ENCODE assay signal across 10 cellular contexts in genomic region chr21:38810034-38810825, GRCh38. TPM values are rescaled to one million over a fixed set of nuclear protein-coding genes. Genes with fewer than 3 reads are reported as not detected.
A peak's percentile ranks its signal among the peaks of the same experiment; 100 is the strongest.
DNase-seq lines count a peak whose midpoint lies in the region; ATAC-seq, FAIRE-seq and TF ChIP-seq lines count a peak whose summit lies in the region.
"Had no signal": no experiment of that assay in that cellular context is flagged by ENCODE, and none has a peak within 500 bp of the region (broad histone marks: within the 10 kb centered on the region; RNA-seq: fewer than 3 reads in every experiment).

No MANE protein-coding gene starts in this region.

- H3K27ac ChIP-seq in lower lobe of right lung (peak overlapping the region; percentile 98), tibial artery (peak overlapping the region; percentile 40 to 83)
- H3K27ac ChIP-seq: KMS-11 had no signal

- H3K9me3 ChIP-seq in lower lobe of right lung (no peaks in the 10 kb centered on the region), tibial artery (no peaks in the 10 kb centered on the region)

- no peak for DNase-seq in activated CD8-positive, alpha-beta T cell treated with anti-CD3 and anti-CD28 coated beads for 36 hours
- DNase-seq in activated CD8-positive, alpha-beta T cell treated with anti-CD3 and anti-CD28 coated beads, Interleukin-2, amount 10 ng/mL, durations not matched to agents 7 days and 5 days, result no peak
- DNase-seq in bronchial epithelial cell (ENCODE audit: low read depth) (no peak), lower lobe of right lung (no peak), tibial artery (no peak), HuH-7 (ENCODE audit: low spot score) (no peak), ureter (ENCODE audit: low spot score) (no peak)
- DNase-seq: activated CD4-positive, alpha-beta memory T cell treated with anti-CD3 and anti-CD28 coated beads, Interleukin-2, amount 10 ng/mL, durations not matched to agents 7 days and 5 days had no signal

- peaks cover 33% of the 10 kb centered on the region for H3K36me3 ChIP-seq in bronchial epithelial cell (ENCODE audit: control insufficient read depth, insufficient read depth, low read length)
- H3K36me3 ChIP-seq in lower lobe of right lung, result peaks cover 71% of the 10 kb centered on the region
- H3K36me3 ChIP-seq in tibial artery, result peaks cover 32 to 51% (median 47%) of the 10 kb centered on the region in 3 donors

- no peak for TF ChIP-seq CTCF in activated CD8-positive, alpha-beta T cell treated with anti-CD3 and anti-CD28 coated beads for 36 hours (IDR thresholded peaks at IDR 0.05)
- TF ChIP-seq CTCF in bronchial epithelial cell (IDR thresholded peaks at IDR 0.05; ENCODE audit: insufficient read depth, low read length, severe bottlenecking) (no peak), lower lobe of right lung (IDR thresholded peaks at IDR 0.05) (no peak), tibial artery (IDR thresholded peaks at IDR 0.05) (no peak)

- POLR2A ChIA-PET in activated CD8-positive, alpha-beta T cell treated with anti-CD3 and anti-CD28 coated beads for 36 hours (lab: Charles Lee), result interaction anchor here (3.9 kb wide), 1 partner anchor 8 kb away, joined by 14 read pairs; no protein-coding TSS in a partner anchor
- POLR2A ChIA-PET in activated CD8-positive, alpha-beta T cell treated with anti-CD3 and anti-CD28 coated beads, Interleukin-2, amount 10 ng/mL, durations not matched to agents 7 days and 5 days (lab: Charles Lee), result interaction anchor here (0.6 kb wide), 1 partner anchor 61 kb away, joined by 6 read pairs; no protein-coding TSS in a partner anchor

- peaks cover 71% of the 10 kb centered on the region for H3K36me3 Mint-ChIP-seq in activated CD8-positive, alpha-beta T cell treated with anti-CD3 and anti-CD28 coated beads for 36 hours (ENCODE audit: low read depth)
- peaks cover 56% of the 10 kb centered on the region for H3K36me3 Mint-ChIP-seq in activated CD8-positive, alpha-beta T cell treated with anti-CD3 and anti-CD28 coated beads, Interleukin-2, amount 10 ng/mL, durations not matched to agents 7 days and 5 days (ENCODE audit: low read depth)

- CTCF ChIA-PET in activated CD8-positive, alpha-beta T cell treated with anti-CD3 and anti-CD28 coated beads for 36 hours (lab: Charles Lee), result no interaction called here
- CTCF ChIA-PET in activated CD8-positive, alpha-beta T cell treated with anti-CD3 and anti-CD28 coated beads, Interleukin-2, amount 10 ng/mL, durations not matched to agents 7 days and 5 days (lab: Charles Lee), result interaction anchor here (3.5 kb wide), 1 partner anchor 76 kb away, joined by 17 read pairs; no protein-coding TSS in a partner anchor

- H3K4me3 Mint-ChIP-seq in activated CD8-positive, alpha-beta T cell treated with anti-CD3 and anti-CD28 coated beads for 36 hours, result no peak overlapping the region
- H3K4me3 Mint-ChIP-seq in activated CD8-positive, alpha-beta T cell treated with anti-CD3 and anti-CD28 coated beads, Interleukin-2, amount 10 ng/mL, durations not matched to agents 7 days and 5 days, result no peak overlapping the region
- H3K4me3 Mint-ChIP-seq: activated CD4-positive, alpha-beta memory T cell treated with anti-CD3 and anti-CD28 coated beads, Interleukin-2, amount 10 ng/mL, durations not matched to agents 7 days and 5 days had no signal

- peaks cover 79% of the 10 kb centered on the region for H3K4me1 ChIP-seq in lower lobe of right lung
- H3K4me1 ChIP-seq in tibial artery, result peaks cover 0 to 38% (median 16%) of the 10 kb centered on the region in 4 donors

- ATAC-seq in activated CD8-positive, alpha-beta T cell treated with anti-CD3 and anti-CD28 coated beads for 36 hours, result no peak
- no peak for ATAC-seq in activated CD8-positive, alpha-beta T cell treated with anti-CD3 and anti-CD28 coated beads, Interleukin-2, amount 10 ng/mL, durations not matched to agents 7 days and 5 days
- ATAC-seq in lower lobe of right lung (no peak), HG02852 (IDR thresholded peaks at IDR 0.05; ENCODE audit: unreplicated experiment) (no peak)

- no peak for FAIRE-seq in bronchial epithelial cell (lab: Jason Lieb, UNC)

- no peaks in the 10 kb centered on the region for H3K27me3 Mint-ChIP-seq in activated CD8-positive, alpha-beta T cell treated with anti-CD3 and anti-CD28 coated beads for 36 hours
- no peaks in the 10 kb centered on the region for H3K27me3 Mint-ChIP-seq in activated CD8-positive, alpha-beta T cell treated with anti-CD3 and anti-CD28 coated beads, Interleukin-2, amount 10 ng/mL, durations not matched to agents 7 days and 5 days (ENCODE audit: low read depth)

- peaks cover 34% of the 10 kb centered on the region for H3K4me1 Mint-ChIP-seq in activated CD8-positive, alpha-beta T cell treated with anti-CD3 and anti-CD28 coated beads for 36 hours (ENCODE audit: low read depth)
- H3K4me1 Mint-ChIP-seq in activated CD8-positive, alpha-beta T cell treated with anti-CD3 and anti-CD28 coated beads, Interleukin-2, amount 10 ng/mL, durations not matched to agents 7 days and 5 days (ENCODE audit: low read depth), result peaks cover 29% of the 10 kb centered on the region

- H3K9me3 Mint-ChIP-seq in activated CD8-positive, alpha-beta T cell treated with anti-CD3 and anti-CD28 coated beads for 36 hours, result no peaks in the 10 kb centered on the region
- H3K9me3 Mint-ChIP-seq in activated CD8-positive, alpha-beta T cell treated with anti-CD3 and anti-CD28 coated beads, Interleukin-2, amount 10 ng/mL, durations not matched to agents 7 days and 5 days (ENCODE audit: insufficient read depth), result no peaks in the 10 kb centered on the region
- H3K9me3 Mint-ChIP-seq: activated CD4-positive, alpha-beta memory T cell treated with anti-CD3 and anti-CD28 coated beads, Interleukin-2, amount 10 ng/mL, durations not matched to agents 7 days and 5 days had no signal

- peak overlapping the region; percentile 38 for H3K27ac Mint-ChIP-seq in activated CD8-positive, alpha-beta T cell treated with anti-CD3 and anti-CD28 coated beads for 36 hours
- no peak overlapping the region for H3K27ac Mint-ChIP-seq in activated CD8-positive, alpha-beta T cell treated with anti-CD3 and anti-CD28 coated beads, Interleukin-2, amount 10 ng/mL, durations not matched to agents 7 days and 5 days
- H3K27ac Mint-ChIP-seq: activated CD4-positive, alpha-beta memory T cell treated with anti-CD3 and anti-CD28 coated beads, Interleukin-2, amount 10 ng/mL, durations not matched to agents 7 days and 5 days had no signal

- H3K4me3 ChIP-seq in bronchial epithelial cell (ENCODE audit: low read depth, low read length) (peak overlapping the region; percentile 86), lower lobe of right lung (peak overlapping the region; percentile 82), tibial artery (no peak overlapping the region)

- intact Hi-C loops in activated CD8-positive, alpha-beta T cell treated with anti-CD3 and anti-CD28 coated beads for 36 hours (cut with micrococcal nuclease), result no loop called here
- intact Hi-C loops in lower lobe of right lung (cut with DNase I) (no loop called here), tibial artery (cut with DNase I; ENCODE audit: low total_unique reads) (no loop called here)

- H3K27me3 ChIP-seq in bronchial epithelial cell (ENCODE audit: control insufficient read depth, insufficient read depth, low read length) (no peaks in the 10 kb centered on the region), lower lobe of right lung (ENCODE audit: low read depth) (no peaks in the 10 kb centered on the region), tibial artery (no peaks in the 10 kb centered on the region)

RNA-seq across cellular contexts. Expression of gene ETS2, which starts 4.5 kb away (rescaled TPM):
- total RNA-seq in activated CD8-positive, alpha-beta T cell treated with anti-CD3 and anti-CD28 coated beads for 36 hours, result 10 to 100 TPM; 28.1 to 29.7 TPM
- total RNA-seq in activated CD8-positive, alpha-beta T cell treated with anti-CD3 and anti-CD28 coated beads, Interleukin-2, amount 10 ng/mL, durations not matched to agents 7 days and 5 days, result 10 to 100 TPM; 17.0 to 20.1 TPM
- total RNA-seq in bronchial epithelial cell (144 and 153 TPM in 2 replicates), lower lobe of right lung (160 TPM), ureter (221 TPM)

Comparison
In these comparisons a context has a peak if more than half of its experiments do, and no peak if none do; other contexts are left out.
1. H3K4me3 ChIP-seq: peak in bronchial epithelial cell (single experiment) and lower lobe of right lung (single experiment); none in tibial artery (0 of 2).